ENCODE assay signal across 9 cellular contexts in the genomic region with DNA sequence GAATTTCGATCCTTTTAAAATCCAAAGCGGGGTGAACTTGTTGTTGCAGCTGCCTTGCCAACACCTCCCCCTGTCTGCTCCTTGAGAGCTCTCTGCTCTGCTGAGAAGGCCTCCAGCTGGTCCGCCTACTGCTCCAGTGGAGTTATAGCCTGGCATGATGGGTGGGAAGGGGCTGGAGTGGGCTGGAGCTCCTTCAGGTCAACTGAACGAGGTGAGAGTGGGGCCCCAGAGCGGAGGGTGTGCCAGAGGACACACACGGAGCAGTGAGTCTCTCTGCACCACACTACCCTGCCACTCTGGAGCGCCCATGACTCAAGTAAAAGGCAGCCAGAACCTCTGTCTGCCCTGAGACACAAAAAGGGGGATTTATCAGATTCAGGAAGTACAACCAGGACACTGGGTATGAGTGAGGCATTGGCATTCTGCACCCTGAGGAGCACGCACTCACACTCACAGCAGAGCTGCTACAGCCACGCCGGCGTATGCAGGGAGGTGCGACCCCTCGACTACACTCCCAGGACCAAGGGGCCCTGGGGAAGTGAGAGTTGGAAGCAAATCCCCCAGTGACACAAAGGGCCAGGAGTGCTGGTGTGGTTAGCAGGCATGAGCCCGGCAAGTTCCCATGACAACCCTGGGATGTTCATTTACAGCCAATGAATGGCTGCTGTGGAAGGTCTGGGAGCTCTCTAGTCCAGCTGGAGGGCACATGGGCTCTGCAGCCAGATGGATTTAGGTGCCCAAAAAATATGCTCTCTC. TPM values are rescaled to one million over a fixed set of nuclear protein-coding genes. Genes with fewer than 3 reads are reported as not detected.
DNase-seq lines count a peak whose midpoint lies in the region; ATAC-seq, FAIRE-seq and TF ChIP-seq lines count a peak whose summit lies in the region.
"Had no signal": no experiment of that assay in that cellular context is flagged by ENCODE, and none has a peak within 500 bp of the region (broad histone marks: within the 10 kb centered on the region; RNA-seq: fewer than 3 reads in every experiment).

No MANE protein-coding gene starts in this region.

- no peaks in the 10 kb centered on the region for H4K20me1 ChIP-seq in fibroblast of lung (ENCODE audit: control insufficient read depth, extremely low read depth, insufficient read depth, low read length)

- peak in 1 of 2 donors; percentile 34 for TF ChIP-seq CTCF in fibroblast of lung (conservative IDR thresholded peaks at IDR 0.05 in 1 of 2, IDR thresholded peaks at IDR 0.05 in 1 of 2; ENCODE audit: low read depth in 1 of 2, low read length in 2 of 2)

- H3K4me1 ChIP-seq in SJCRH30 (peaks cover 27% of the 10 kb centered on the region), fibroblast of lung (ENCODE audit: control insufficient read depth, extremely low read depth, insufficient read depth, low read length) (peaks cover 48% of the 10 kb centered on the region), small intestine (ENCODE audit: control insufficient read depth in 2 of 2, insufficient read depth in 1 of 2, low read depth in 1 of 2, low read length in 1 of 2) (no peaks in the 10 kb centered on the region)

- no peaks in the 10 kb centered on the region for H3K79me2 ChIP-seq in fibroblast of lung (ENCODE audit: control insufficient read depth, insufficient read depth, low read length)

- ATAC-seq in HG03469 (IDR thresholded peaks at IDR 0.05; ENCODE audit: unreplicated experiment), result no peak
- ATAC-seq in HG03457 (IDR thresholded peaks at IDR 0.05; ENCODE audit: unreplicated experiment), result no peak
- ATAC-seq in HG03520 (IDR thresholded peaks at IDR 0.05; ENCODE audit: unreplicated experiment), result no peak

- H3K9me3 ChIP-seq in SJCRH30 (replicated peaks) (no peaks in the 10 kb centered on the region), fibroblast of lung (ENCODE audit: control insufficient read depth, insufficient read depth, low read depth, low read length) (no peaks in the 10 kb centered on the region), small intestine (ENCODE audit: control insufficient read depth, low read depth) (no peaks in the 10 kb centered on the region)

- H3K36me3 ChIP-seq in SJCRH30, result 0 out of 2 replicates have a peak, but pooled peaks cover 2% of the 10 kb centered on the region
- peaks cover 34% of the 10 kb centered on the region for H3K36me3 ChIP-seq in fibroblast of lung (ENCODE audit: control insufficient read depth, insufficient read depth, low read length)
- peaks cover 15 to 30% of the 10 kb centered on the region in 2 donors for H3K36me3 ChIP-seq in small intestine (ENCODE audit: control insufficient read depth in 2 of 2, insufficient read depth in 2 of 2, low read length in 2 of 2)

- no peak overlapping the region for H3K4me3 ChIP-seq in SJCRH30
- H3K4me3 ChIP-seq in fibroblast of lung (replicated peaks in 1 of 4; ENCODE audit: control extremely low read depth in 1 of 4, insufficient read depth in 1 of 4, low read depth in 3 of 4, low read length in 4 of 4), result peak overlapping the region in 1 of 4 experiments; percentile 5
- H3K4me3 ChIP-seq in small intestine (ENCODE audit: low read depth in 1 of 2, low read length in 2 of 2), result no peak overlapping the region

- peak overlapping the region; percentile 62 for H3K9ac ChIP-seq in fibroblast of lung (ENCODE audit: insufficient read depth, low read length)

- H3K27ac ChIP-seq in SJCRH30 (peak overlapping the region; percentile 84), fibroblast of lung (ENCODE audit: insufficient read depth, low read length) (peak overlapping the region; percentile 98), small intestine (ENCODE audit: low read depth in 1 of 2, low read length in 1 of 2) (peak overlapping the region in 1 of 2 donors; percentile 61)

- H3K4me2 ChIP-seq in fibroblast of lung (ENCODE audit: extremely low read depth, insufficient read depth, low read length), result peak overlapping the region; percentile 67

- H3K27me3 ChIP-seq in SJCRH30 (no peaks in the 10 kb centered on the region), fibroblast of lung (ENCODE audit: control insufficient read depth, insufficient read depth, low read length) (no peaks in the 10 kb centered on the region), small intestine (ENCODE audit: control insufficient read depth in 2 of 2, insufficient read depth in 2 of 2, low read length in 2 of 2) (no peaks in the 10 kb centered on the region)

- DNase-seq in EH (ENCODE audit: low read depth), result peak; percentile 96
- peak; percentile 52 to 57 for DNase-seq in SJCRH30
- peak; percentile 89 to 93 for DNase-seq in fibroblast of lung (ENCODE audit: low read depth in 2 of 2)
- DNase-seq in renal cortical epithelial cell (ENCODE audit: low read depth), result peak; percentile 90
- no peak for DNase-seq in small intestine

- no peak for FAIRE-seq in small intestine (lab: Jason Lieb, UNC)

- H2AFZ ChIP-seq in fibroblast of lung (ENCODE audit: low read length), result no peak overlapping the region

- WGBS in small intestine, 3 donors, result 72 to 91% (median 86%) methylated on average over 14 of the region's 14 CpGs

RNA-seq across cellular contexts. Expression of a gene that starts 28.0 kb away (rescaled TPM):
- total RNA-seq in SJCRH30 (2014; rRNA removed; shearing (Covaris generic)), result 5.8 and 6.9 TPM in 2 replicates
- total RNA-seq in fibroblast of lung (199 and 248 TPM in 2 replicates), renal cortical epithelial cell (56.6 and 104 TPM in 2 replicates)
- polyA plus RNA-seq in fibroblast of lung (22.7 and 27.1 TPM in 2 replicates), small intestine (10 to 100 TPM in 2 of 3 donors, 1 to 10 TPM in 1; 2.5 to 18.9 (median 17.9) TPM)
- 104 and 144 TPM in 2 replicates for polyA plus RNA-seq in fibroblast of lung (2012)
- polyA minus RNA-seq in fibroblast of lung (ENCODE audit: low replicate concordance), result 8.9 and 15.9 TPM in 2 replicates
- polyA plus RNA-seq: IgD-negative memory B cell had no signal

RNA-seq across cellular contexts. Expression of a gene that starts 34.3 kb away (rescaled TPM):
- total RNA-seq in SJCRH30 (2014; rRNA removed; shearing (Covaris generic)), result 30.3 and 33.7 TPM in 2 replicates
- total RNA-seq in fibroblast of lung, result 10.5 and 14.2 TPM in 2 replicates
- polyA plus RNA-seq in fibroblast of lung, result 15.1 and 15.4 TPM in 2 replicates
- polyA plus RNA-seq in fibroblast of lung (2012), result 15.0 and 16.4 TPM in 2 replicates
- polyA minus RNA-seq in fibroblast of lung (ENCODE audit: low replicate concordance), result 22.0 and 28.6 TPM in 2 replicates
- total RNA-seq in renal cortical epithelial cell, result 17.4 and 34.5 TPM in 2 replicates
- 10 to 100 TPM; 12.7 to 33.3 (median 17.3) TPM for polyA plus RNA-seq in small intestine

RNA-seq across cellular contexts. Expression of a gene that starts 45.2 kb away (rescaled TPM):
- total RNA-seq in SJCRH30 (2014; rRNA removed; shearing (Covaris generic)), result 0.48 and 1.4 TPM in 2 replicates
- total RNA-seq in fibroblast of lung (2.8 and 3.3 TPM in 2 replicates), renal cortical epithelial cell (2.8 and 6.4 TPM in 2 replicates)
- polyA plus RNA-seq in fibroblast of lung (1.1 and 1.9 TPM in 2 replicates), small intestine (10 to 100 TPM in 2 of 3 donors, 1 to 10 TPM in 1; 4.0 to 26.2 (median 24.4) TPM)
- polyA plus RNA-seq in fibroblast of lung (2012), result 2.0 and 3.7 TPM in 2 replicates
- 1.3 and 1.7 TPM in 2 replicates for polyA minus RNA-seq in fibroblast of lung (ENCODE audit: low replicate concordance)

RNA-seq across cellular contexts. Expression of a gene that starts 46.3 kb away (rescaled TPM):
- total RNA-seq in SJCRH30 (2014; rRNA removed; shearing (Covaris generic)), result 14.6 and 15.4 TPM in 2 replicates
- total RNA-seq in fibroblast of lung (13.9 and 19.2 TPM in 2 replicates), renal cortical epithelial cell (6.4 and 12.1 TPM in 2 replicates)
- polyA plus RNA-seq in fibroblast of lung (33.5 and 49.1 TPM in 2 replicates), small intestine (10 to 100 TPM; 48.1 to 55.5 (median 51.9) TPM)
- 42.8 and 74.8 TPM in 2 replicates for polyA plus RNA-seq in fibroblast of lung (2012)
- polyA minus RNA-seq in fibroblast of lung (ENCODE audit: low replicate concordance), result 41.9 and 79.5 TPM in 2 replicates
